10 cellular contexts compared by ENCODE assay signal in the genomic region with DNA sequence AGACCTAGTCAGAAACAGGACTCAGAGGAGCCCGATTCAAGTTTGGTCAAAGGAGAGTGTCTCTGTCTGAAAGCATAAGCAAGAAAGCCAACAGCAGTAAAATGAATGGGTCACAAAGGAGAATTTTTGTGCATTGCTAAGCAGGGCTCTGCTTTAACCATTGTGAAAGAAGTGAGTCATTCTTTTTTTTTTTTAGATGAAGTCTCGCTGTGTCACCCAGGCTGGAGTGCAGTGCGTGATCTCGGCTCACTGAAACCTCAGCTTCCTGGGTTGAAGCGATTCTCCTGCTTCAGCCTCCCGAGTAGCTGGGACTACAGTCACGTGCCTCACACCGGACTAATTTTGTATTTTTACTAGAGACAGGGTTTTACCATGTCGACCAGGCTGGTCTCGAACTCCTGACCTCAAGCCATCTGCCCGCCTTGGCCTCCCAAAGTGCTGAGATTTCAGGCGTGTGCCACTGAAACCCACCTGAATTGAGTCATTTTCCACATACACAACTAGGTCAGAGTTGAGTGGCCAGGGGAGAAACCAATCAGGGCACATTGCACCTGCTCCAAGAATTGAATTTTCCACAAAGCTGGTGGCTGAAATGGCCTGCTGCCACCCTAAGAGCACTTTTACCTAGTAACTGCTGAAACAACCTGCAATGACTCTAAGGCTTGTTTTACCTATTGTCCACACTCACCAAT. TPM values are rescaled to one million over a fixed set of nuclear protein-coding genes. Genes with fewer than 3 reads are reported as not detected.
"Had no signal": no experiment of that assay in that cellular context is flagged by ENCODE, and none has a peak within 500 bp of the region (broad histone marks: within the 10 kb centered on the region; RNA-seq: fewer than 3 reads in every experiment).

No MANE protein-coding gene starts in this region.

RNA-seq across cellular contexts. Expression of a gene that starts 11.4 kb away (rescaled TPM):
- total RNA-seq: activated B cell treated with CpG ODN at 0.5 μM for 24 hours; activated CD4-positive, alpha-beta T cell treated with anti-CD3 and anti-CD28 coated beads, Interleukin-2, amount 10 ng/mL, durations not matched to agents 24 days and 14 days; activated T-helper 2 cell treated with anti-CD3 and anti-CD28 coated beads, Interferon-gamma antibody, Interleukin-2, Interleukin-4, amounts not matched to agents 10 μg/mL and 5 μg/mL and 100 μg/mL, durations not matched to agents 14 hours and 24 hours and 36 hours; aorta; cerebellum; IMR-90; MCF 10A; Right ventricle myocardium inferior; SK-MEL-5; T-cell had no signal
- polyA plus RNA-seq: aorta, IMR-90 had no signal

RNA-seq across cellular contexts. Expression of a gene that starts 15.5 kb away (rescaled TPM):
- total RNA-seq: activated B cell treated with CpG ODN at 0.5 μM for 24 hours; activated CD4-positive, alpha-beta T cell treated with anti-CD3 and anti-CD28 coated beads, Interleukin-2, amount 10 ng/mL, durations not matched to agents 24 days and 14 days; activated T-helper 2 cell treated with anti-CD3 and anti-CD28 coated beads, Interferon-gamma antibody, Interleukin-2, Interleukin-4, amounts not matched to agents 10 μg/mL and 5 μg/mL and 100 μg/mL, durations not matched to agents 14 hours and 24 hours and 36 hours; aorta; cerebellum; IMR-90; MCF 10A; Right ventricle myocardium inferior; T-cell had no signal
- polyA plus RNA-seq: aorta, IMR-90 had no signal

RNA-seq across cellular contexts. Expression of a gene that starts 43.9 kb away (rescaled TPM):
- total RNA-seq: activated B cell treated with CpG ODN at 0.5 μM for 24 hours; activated CD4-positive, alpha-beta T cell treated with anti-CD3 and anti-CD28 coated beads, Interleukin-2, amount 10 ng/mL, durations not matched to agents 24 days and 14 days; activated T-helper 2 cell treated with anti-CD3 and anti-CD28 coated beads, Interferon-gamma antibody, Interleukin-2, Interleukin-4, amounts not matched to agents 10 μg/mL and 5 μg/mL and 100 μg/mL, durations not matched to agents 14 hours and 24 hours and 36 hours; aorta; cerebellum; IMR-90; MCF 10A; Right ventricle myocardium inferior; T-cell had no signal
- polyA plus RNA-seq: aorta, IMR-90 had no signal
